ENCODE assay signal across 8 cellular contexts in genomic region chr19:11261902-11262839, GRCh38. TPM values are rescaled to one million over a fixed set of nuclear protein-coding genes. Genes with fewer than 3 reads are reported as not detected.
DNase-seq lines count a peak whose midpoint lies in the region; ATAC-seq, FAIRE-seq and TF ChIP-seq lines count a peak whose summit lies in the region.

DOCK6 (minus strand) TSS chr19:11262524; CDS start chr19:11262440, 84 bp downstream.

- ATAC-seq in GM21367 (IDR thresholded peaks at IDR 0.05; ENCODE audit: unreplicated experiment): no peak
- ATAC-seq in HG03280 (IDR thresholded peaks at IDR 0.05; ENCODE audit: unreplicated experiment): no peak

- H3K4me1 Mint-ChIP-seq in astrocyte (ENCODE audit: low read depth, unreplicated experiment): peaks cover 2% of the 10 kb centered on the region

- H3K4me3 ChIP-seq in astrocyte (ENCODE audit: insufficient read depth, low read depth, low read length) (peak within 1 kb of the TSS; percentile 61), iPS DF 6.9 (ENCODE audit: low read length) (peak within 1 kb of the TSS; percentile 61), skeletal muscle cell (ENCODE audit: low read depth, low read length) (peak within 1 kb of the TSS; percentile 74)

- H3K9ac ChIP-seq in astrocyte (ENCODE audit: low read length): peak within 1 kb of the TSS; percentile 75

- H3K27ac ChIP-seq in astrocyte (ENCODE audit: low read depth, low read length) (no peak within 1 kb of the TSS), iPS DF 6.9 (ENCODE audit: low read length) (no peak within 1 kb of the TSS)

- H3K36me3 ChIP-seq in astrocyte (ENCODE audit: insufficient read depth, low read length) (no peaks in the 10 kb centered on the region), iPS DF 6.9 (ENCODE audit: control insufficient read depth, insufficient read depth, low read length) (no peaks in the 10 kb centered on the region)

- H3K27me3 Mint-ChIP-seq in astrocyte (ENCODE audit: low read depth, unreplicated experiment): peaks cover 19% of the 10 kb centered on the region

- H3K9me3 Mint-ChIP-seq in astrocyte (ENCODE audit: unreplicated experiment): no peaks in the 10 kb centered on the region

- no CpG with 5 or more reads among the region's 92 CpGs for WGBS in iPS DF 6.9 (ENCODE audit: insufficient coverage, insufficient read length)

- peak within 1 kb of the TSS; percentile 62 for H3K27ac Mint-ChIP-seq in astrocyte (ENCODE audit: unreplicated experiment)

- H3K27me3 ChIP-seq in astrocyte (ENCODE audit: insufficient read depth, low read length): no peaks in the 10 kb centered on the region
- H3K27me3 ChIP-seq in iPS DF 6.9 (ENCODE audit: control insufficient read depth, insufficient read depth, low read length): no peaks in the 10 kb centered on the region

- H3K79me2 ChIP-seq in astrocyte (ENCODE audit: insufficient read depth, low read length): no peaks in the 10 kb centered on the region

- H3K4me3 Mint-ChIP-seq in astrocyte (ENCODE audit: unreplicated experiment): peak within 1 kb of the TSS; percentile 83

- TF ChIP-seq CTCF in astrocyte (IDR thresholded peaks at IDR 0.05; ENCODE audit: insufficient read depth, low read depth, low read length): no peak

- H3K36me3 Mint-ChIP-seq in astrocyte (ENCODE audit: low read depth, unreplicated experiment): no peaks in the 10 kb centered on the region

- peak within 1 kb of the TSS; percentile 78 for H2AFZ ChIP-seq in astrocyte (ENCODE audit: low read depth, low read length)

- peaks cover 4% of the 10 kb centered on the region for H3K4me1 ChIP-seq in astrocyte (ENCODE audit: insufficient read depth, low read length)
- H3K4me1 ChIP-seq in iPS DF 6.9 (ENCODE audit: control insufficient read depth, insufficient read depth, low read length): peaks cover 2% of the 10 kb centered on the region; the same call in 1 of the 2 replicates

- peak; percentile 38 for DNase-seq in EH (ENCODE audit: low read depth)
- DNase-seq in M059J (ENCODE audit: low read depth): no peak
- no peak for DNase-seq in astrocyte (ENCODE audit: low read depth)
- no peak for DNase-seq in iPS DF 6.9 (ENCODE audit: low read depth, low spot score)
- no peak for DNase-seq in skeletal muscle cell (ENCODE audit: low read depth)
- DNase-seq in DMS153 (lab: John Stamatoyannopoulos, UW): no peak

- no peaks in the 10 kb centered on the region for H3K9me3 ChIP-seq in astrocyte (ENCODE audit: insufficient read depth, low read depth, low read length)
- H3K9me3 ChIP-seq in iPS DF 6.9 (ENCODE audit: control insufficient read depth, insufficient read depth, low read length): no peaks in the 10 kb centered on the region

- peaks cover 5% of the 10 kb centered on the region for H4K20me1 ChIP-seq in astrocyte (ENCODE audit: insufficient read depth, low read length)

- no peak for FAIRE-seq in astrocyte (lab: Jason Lieb, UNC)

- peak within 1 kb of the TSS; percentile 89 for H3K4me2 ChIP-seq in astrocyte (ENCODE audit: low read length)

RNA-seq across cellular contexts. Expression of gene DOCK6, which starts in this region (rescaled TPM):
- total RNA-seq in M059J (2014; rRNA removed; shearing (Covaris generic)): 1.8 and 13.0 TPM in 2 replicates
- total RNA-seq in astrocyte: 38.3 and 48.2 TPM in 2 replicates
